ENCODE assay signal across 29 cellular contexts in genomic region chr10:116094356-116094755, GRCh38.
"Had no signal": no experiment of that assay in that cellular context is flagged by ENCODE, and none has a peak within 500 bp of the region (broad histone marks: within the 10 kb centered on the region; RNA-seq: fewer than 3 reads in every experiment).

No MANE protein-coding gene starts in this region.

- H3K9me3 ChIP-seq: adrenal gland, ascending aorta, body of pancreas, breast epithelium had no signal

- H3K27me3 ChIP-seq: adrenal gland, ascending aorta, body of pancreas, brain microvascular endothelial cell, breast epithelium, cardiac muscle cell had no signal

- H3K36me3 ChIP-seq: adrenal gland, ascending aorta, brain microvascular endothelial cell, breast epithelium, cardiac muscle cell had no signal

- ATAC-seq: activated naive CD4-positive, alpha-beta T cell treated with anti-CD3 and anti-CD28 coated beads, Interleukin-2, amount 50 U/mL, for 72 hours; activated naive CD8-positive, alpha-beta T cell treated with anti-CD3 and anti-CD28 coated beads, Interleukin-2, amount 50 U/mL, for 24 hours; activated T-cell treated with anti-CD3 and anti-CD28 coated beads, Interleukin-2, amount 50 U/mL, for 4 hours; activated T-cell treated with anti-CD3 and anti-CD28 coated beads, Interleukin-2, amount 50 U/mL, for 72 hours; activated T-helper 17 cell treated with anti-CD3 and anti-CD28 coated beads, Interleukin-2, amount 50 U/mL, for 72 hours; body of pancreas had no signal

- DNase-seq: activated effector memory CD4-positive, alpha-beta T cell treated with anti-CD3 and anti-CD28 coated beads, Interleukin-2, amount 50 U/mL, for 16 hours; activated effector memory CD4-positive, alpha-beta T cell treated with Interleukin-2 at 50 U/mL for 16 hours; activated gamma-delta T cell; activated gamma-delta T cell treated with Interleukin-2 at 50 U/mL for 16 hours; activated naive CD4-positive, alpha-beta T cell; activated naive CD4-positive, alpha-beta T cell treated with anti-CD3 and anti-CD28 coated beads for 36 hours; activated naive CD4-positive, alpha-beta T cell treated with anti-CD3 and anti-CD28 coated beads, Interleukin-2, amount 10 ng/mL, durations not matched to agents 7 days and 5 days; activated naive CD4-positive, alpha-beta T cell treated with anti-CD3 and anti-CD28 coated beads, Interleukin-2, amount 50 U/mL, for 16 hours; activated naive CD4-positive, alpha-beta T cell treated with Interleukin-2 at 50 U/mL for 16 hours; activated naive CD8-positive, alpha-beta T cell treated with anti-CD3 and anti-CD28 coated beads for 36 hours; activated naive CD8-positive, alpha-beta T cell treated with anti-CD3 and anti-CD28 coated beads, Interleukin-2, amount 10 ng/mL, durations not matched to agents 7 days and 5 days; activated naive CD8-positive, alpha-beta T cell treated with anti-CD3 and anti-CD28 coated beads, Interleukin-2, amount 50 U/mL, for 24 hours; activated T-cell treated with anti-CD3 and anti-CD28 coated beads, Interleukin-2, amount 50 U/mL, for 4 hours; activated T-cell treated with anti-CD3 and anti-CD28 coated beads, Interleukin-2, amount 50 U/mL, for 48 hours; activated T-cell treated with anti-CD3 and anti-CD28 coated beads, Interleukin-2, amount 50 U/mL, for 72 hours; adrenal gland; amniotic stem cell; amygdala; anterior cingulate cortex; aorta; body of pancreas; brain microvascular endothelial cell; central memory CD4-positive, alpha-beta T cell; cerebellar nuclear complex had no signal

- H3K4me3 ChIP-seq: adrenal gland, ascending aorta, body of pancreas, breast epithelium, cardiac muscle cell had no signal

- H3K4me1 ChIP-seq: adrenal gland, ascending aorta, body of pancreas, breast epithelium had no signal

- H3K27ac ChIP-seq: adrenal gland, ascending aorta, body of pancreas, brain microvascular endothelial cell, breast epithelium, cardiac muscle cell had no signal
